Comparison of ENCODE assay signal across 8 cellular contexts in the genomic region with DNA sequence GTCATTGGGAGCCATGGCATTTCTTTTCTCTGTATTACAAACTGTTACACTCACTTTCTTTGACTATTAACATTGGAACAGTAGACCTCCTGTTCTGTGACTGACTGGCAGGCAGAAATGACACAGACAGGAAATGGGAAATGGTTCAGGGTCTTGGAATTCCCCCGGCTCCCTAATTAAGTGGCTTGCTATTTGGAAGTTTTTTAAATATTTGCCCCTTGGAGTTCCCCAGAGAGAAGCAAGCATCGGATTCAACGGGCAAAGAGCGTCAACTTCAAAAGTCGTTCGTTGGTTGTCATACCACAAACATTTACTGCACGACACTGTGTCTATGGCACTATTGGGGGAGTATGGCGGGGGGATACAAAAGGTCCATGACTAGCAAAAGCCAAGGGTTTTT. TPM values are rescaled to one million over a fixed set of nuclear protein-coding genes. Genes with fewer than 3 reads are reported as not detected.
DNase-seq lines count a peak whose midpoint lies in the region; ATAC-seq and TF ChIP-seq lines count a peak whose summit lies in the region.

No MANE protein-coding gene starts in this region.

- no peaks in the 10 kb centered on the region for H3K9me3 Mint-ChIP-seq in MCF 10A (ENCODE audit: unreplicated experiment)
- H3K9me3 Mint-ChIP-seq in memory B cell = no peaks in the 10 kb centered on the region

- H3K4me1 Mint-ChIP-seq in MCF 10A (ENCODE audit: insufficient read depth, unreplicated experiment) (peaks cover 21% of the 10 kb centered on the region), memory B cell (peaks cover 25% of the 10 kb centered on the region)

- TF ChIP-seq CTCF in MCF 10A (IDR thresholded peaks at IDR 0.05; ENCODE audit: unreplicated experiment) = no peak
- no peak for TF ChIP-seq CTCF in vagina (IDR thresholded peaks at IDR 0.05)

- H3K9me3 ChIP-seq in MG63 (no peaks in the 10 kb centered on the region), vagina (no peaks in the 10 kb centered on the region)

- no TSS peak for BruUV-seq in MCF 10A (replicated peaks; lab: Mats Ljungman, UMichigan)

- H3K36me3 Mint-ChIP-seq in MCF 10A (ENCODE audit: insufficient read depth, unreplicated experiment) (peaks cover 34% of the 10 kb centered on the region), memory B cell (peaks cover 8% of the 10 kb centered on the region)

- H3K27me3 Mint-ChIP-seq in MCF 10A (ENCODE audit: insufficient read depth, unreplicated experiment) (no peaks in the 10 kb centered on the region), memory B cell (no peaks in the 10 kb centered on the region)

- H3K27ac Mint-ChIP-seq in MCF 10A (ENCODE audit: low read depth, unreplicated experiment) (peak overlapping the region; percentile 97), memory B cell (peak overlapping the region; percentile 98)

- H3K27ac ChIP-seq in vagina = peak overlapping the region; percentile 98

- H3K27me3 ChIP-seq in MG63 (no peaks in the 10 kb centered on the region), vagina (no peaks in the 10 kb centered on the region)

- TF ChIP-seq POLR2A in vagina (IDR thresholded peaks at IDR 0.05) = no peak

- in situ Hi-C loops in G401 (cut with HindIII; ENCODE audit: low sequenced_read_pairs) = no loop called here

- DNase-seq in G401 (ENCODE audit: low spot score) = peak; percentile 52
- peak; percentile 54 for DNase-seq in MG63
- peak; percentile 43 for DNase-seq in MCF 10A (ENCODE audit: unreplicated experiment)
- DNase-seq in memory B cell (ENCODE audit: low spot score in 2 of 2) = no peak
- no peak for DNase-seq in vagina (ENCODE audit: extremely low spot score in 2 of 2)
- no peak for DNase-seq in NCI-H187 (lab: John Stamatoyannopoulos, UW)
- no peak for DNase-seq in DMS153 (lab: John Stamatoyannopoulos, UW)

- peaks cover 37% of the 10 kb centered on the region for H3K4me1 ChIP-seq in vagina

- peak overlapping the region; percentile 79 for H3K4me3 Mint-ChIP-seq in MCF 10A (ENCODE audit: unreplicated experiment)
- H3K4me3 Mint-ChIP-seq in memory B cell = peak overlapping the region; percentile 95

- CTCF ChIA-PET in MCF 10A (lab: Yijun Ruan, JAX) = interaction anchor here (1.2 to 5.2 kb wide), 6 partner anchors 52 to 320 kb away, joined by 3 to 101 read pairs (median 17); no protein-coding TSS in a partner anchor

- intact Hi-C loops in MCF 10A (cut with micrococcal nuclease) (loop anchor here (5.0 kb wide), 1 partner anchor 39 kb away; no protein-coding TSS in a partner anchor), vagina (cut with DNase I) (loop anchor here (5.0 to 10.0 kb wide), 2 partner anchors 51 to 106 kb away; partner anchors contain the start of gene TMEM123)

- H3K4me3 ChIP-seq in MG63 = peak overlapping the region; percentile 83
- peak overlapping the region; percentile 72 to 83 for H3K4me3 ChIP-seq in vagina

- H3K36me3 ChIP-seq in MG63 (peaks cover 16% of the 10 kb centered on the region), vagina (peaks cover 3 to 7% of the 10 kb centered on the region in 2 donors)

- ATAC-seq in memory B cell (ENCODE audit: low read depth) = no peak
- no peak for ATAC-seq in GM21526 (IDR thresholded peaks at IDR 0.05; ENCODE audit: low FRiP score, unreplicated experiment)

- POLR2A ChIA-PET in MCF 10A (lab: Yijun Ruan, JAX) = interaction anchor here (0.7 to 5.7 kb wide), 16 partner anchors 11 to 566 kb away, joined by 3 to 36 read pairs (median 3); partner anchors contain the start of gene MMP7

RNA-seq across cellular contexts. Expression of gene BIRC2, which starts 1.1 kb away (rescaled TPM):
- 97.0 and 105 TPM in 2 replicates for total RNA-seq in G401 (2014; rRNA removed; shearing (Covaris generic))
- 35.5 and 130 TPM in 2 replicates for total RNA-seq in MG63 (2014; rRNA removed; shearing (Covaris generic); ENCODE audit: low replicate concordance)
- total RNA-seq in MCF 10A (2022) (46.2 and 50.0 TPM in 2 replicates), vagina (52.1 TPM)

RNA-seq across cellular contexts. Expression of gene BIRC3, which starts 28.6 kb away (rescaled TPM):
- 0.07 TPM in 1 of 2 replicates, not detected in the other for total RNA-seq in G401 (2014; rRNA removed; shearing (Covaris generic))
- 0.59 and 5.2 TPM in 2 replicates for total RNA-seq in MG63 (2014; rRNA removed; shearing (Covaris generic); ENCODE audit: low replicate concordance)
- total RNA-seq in MCF 10A (2022) = 91.6 and 124 TPM in 2 replicates
- total RNA-seq in vagina = 7.1 TPM

Comparison
In these comparisons a context has a peak if more than half of its experiments do, and no peak if none do; other contexts are left out.
1. DNase-seq: peak in G401 (single experiment), MG63 (single experiment) and MCF 10A (single experiment); none in memory B cell (0 of 2), vagina (0 of 2), NCI-H187 (0 of 2) and DMS153 (single experiment).
2. RNA of gene BIRC3, which starts 28.6 kb away (total RNA-seq): 91.6 to 124 TPM in MCF 10A; 7.1 TPM in vagina (single experiment), 0.59 to 5.2 TPM in MG63 and 0.07 TPM in G401; every median in the first group is over 10 times any median in the second.